9 cellular contexts compared by ENCODE assay signal in the genomic region with DNA sequence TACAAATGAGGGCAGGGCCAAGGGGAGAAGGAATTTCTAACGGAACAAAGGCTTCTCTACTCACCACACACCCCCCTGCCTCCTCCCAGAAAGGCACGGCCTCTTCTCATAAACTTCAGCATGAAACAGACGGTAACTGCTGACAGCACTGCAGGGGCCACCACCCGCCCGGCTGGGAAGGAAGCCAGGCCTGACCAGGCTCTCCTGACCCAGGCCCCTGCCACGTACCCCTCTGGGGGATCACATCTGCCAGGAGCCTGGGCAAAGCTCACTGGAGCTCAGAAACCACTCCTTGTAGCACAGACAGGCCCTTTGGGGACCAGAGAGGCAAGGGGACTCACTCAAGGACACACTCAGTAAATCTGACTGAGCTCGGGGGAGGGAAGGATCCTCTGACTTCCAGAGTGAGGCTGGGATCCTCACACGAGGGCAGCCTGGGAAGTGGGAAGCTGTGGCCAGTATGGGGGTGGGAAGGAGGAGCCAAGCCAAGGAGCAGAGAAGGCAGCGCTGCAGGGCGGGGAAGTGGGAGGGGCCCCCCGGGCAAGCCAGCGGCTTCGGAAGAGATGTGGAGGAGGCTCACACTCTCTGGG. TPM values are rescaled to one million over a fixed set of nuclear protein-coding genes. Genes with fewer than 3 reads are reported as not detected.
A peak's percentile ranks its signal among the peaks of the same experiment; 100 is the strongest.
DNase-seq lines count a peak whose midpoint lies in the region; ATAC-seq, FAIRE-seq and TF ChIP-seq lines count a peak whose summit lies in the region.
"Had no signal": no experiment of that assay in that cellular context is flagged by ENCODE, and none has a peak within 500 bp of the region (broad histone marks: within the 10 kb centered on the region; RNA-seq: fewer than 3 reads in every experiment).

No MANE protein-coding gene starts in this region.

- DNase-seq in activated CD8-positive, alpha-beta T cell treated with anti-CD3 and anti-CD28 coated beads, Interleukin-2, amount 10 ng/mL, durations not matched to agents 7 days and 5 days, result no peak
- no peak for DNase-seq in activated CD8-positive, alpha-beta T cell treated with anti-CD3 and anti-CD28 coated beads for 36 hours
- DNase-seq in mammary epithelial cell (peak; percentile 53), inferior parietal cortex (ENCODE audit: extremely low spot score) (peak; percentile 51), small intestine (peak; percentile 25), NCI-H526 treated with DMSO at 0.1 percent for 48 hours (lab: John Stamatoyannopoulos, UW) (no peak)
- no peak for DNase-seq in activated CD4-positive, alpha-beta memory T cell treated with anti-CD3 and anti-CD28 coated beads, Interleukin-2, amount 10 ng/mL, durations not matched to agents 7 days and 5 days

- intact Hi-C loops in activated CD8-positive, alpha-beta T cell treated with anti-CD3 and anti-CD28 coated beads for 36 hours (cut with micrococcal nuclease), result no loop called here
- intact Hi-C loops in mammary epithelial cell (cut with micrococcal nuclease), result no loop called here

- H3K4me3 Mint-ChIP-seq in activated CD8-positive, alpha-beta T cell treated with anti-CD3 and anti-CD28 coated beads, Interleukin-2, amount 10 ng/mL, durations not matched to agents 7 days and 5 days, result no peak overlapping the region
- no peak overlapping the region for H3K4me3 Mint-ChIP-seq in activated CD8-positive, alpha-beta T cell treated with anti-CD3 and anti-CD28 coated beads for 36 hours
- H3K4me3 Mint-ChIP-seq in activated CD4-positive, alpha-beta memory T cell treated with anti-CD3 and anti-CD28 coated beads, Interleukin-2, amount 10 ng/mL, durations not matched to agents 7 days and 5 days, result no peak overlapping the region

- no peaks in the 10 kb centered on the region for H3K27me3 Mint-ChIP-seq in activated CD8-positive, alpha-beta T cell treated with anti-CD3 and anti-CD28 coated beads, Interleukin-2, amount 10 ng/mL, durations not matched to agents 7 days and 5 days (ENCODE audit: low read depth)
- no peaks in the 10 kb centered on the region for H3K27me3 Mint-ChIP-seq in activated CD8-positive, alpha-beta T cell treated with anti-CD3 and anti-CD28 coated beads for 36 hours
- no peaks in the 10 kb centered on the region for H3K27me3 Mint-ChIP-seq in activated CD4-positive, alpha-beta memory T cell treated with anti-CD3 and anti-CD28 coated beads, Interleukin-2, amount 10 ng/mL, durations not matched to agents 7 days and 5 days

- no peaks in the 10 kb centered on the region for H3K36me3 Mint-ChIP-seq in activated CD8-positive, alpha-beta T cell treated with anti-CD3 and anti-CD28 coated beads, Interleukin-2, amount 10 ng/mL, durations not matched to agents 7 days and 5 days (ENCODE audit: low read depth)
- no peaks in the 10 kb centered on the region for H3K36me3 Mint-ChIP-seq in activated CD8-positive, alpha-beta T cell treated with anti-CD3 and anti-CD28 coated beads for 36 hours (ENCODE audit: low read depth)
- no peaks in the 10 kb centered on the region for H3K36me3 Mint-ChIP-seq in activated CD4-positive, alpha-beta memory T cell treated with anti-CD3 and anti-CD28 coated beads, Interleukin-2, amount 10 ng/mL, durations not matched to agents 7 days and 5 days (ENCODE audit: low read depth)

- no peaks in the 10 kb centered on the region for H3K9me3 ChIP-seq in mammary epithelial cell (replicated peaks; ENCODE audit: insufficient read depth, low read length)
- H3K9me3 ChIP-seq in small intestine (ENCODE audit: control insufficient read depth, low read depth), result no peaks in the 10 kb centered on the region

- peak overlapping the region; percentile 40 for H3K4me2 ChIP-seq in mammary epithelial cell (ENCODE audit: insufficient read depth, low read depth, low read length)

- BruUV-seq in mammary epithelial cell (replicated peaks; lab: Mats Ljungman, UMichigan), result no TSS peak

- peak; percentile 47 for ATAC-seq in activated CD8-positive, alpha-beta T cell treated with anti-CD3 and anti-CD28 coated beads, Interleukin-2, amount 10 ng/mL, durations not matched to agents 7 days and 5 days
- no peak for ATAC-seq in activated CD8-positive, alpha-beta T cell treated with anti-CD3 and anti-CD28 coated beads for 36 hours
- no peak for ATAC-seq in GM19035 (IDR thresholded peaks at IDR 0.05; ENCODE audit: unreplicated experiment)

- H4K20me1 ChIP-seq in mammary epithelial cell (ENCODE audit: insufficient read depth, low read length), result no peaks in the 10 kb centered on the region

- peaks cover 5% of the 10 kb centered on the region for H3K4me1 Mint-ChIP-seq in activated CD8-positive, alpha-beta T cell treated with anti-CD3 and anti-CD28 coated beads, Interleukin-2, amount 10 ng/mL, durations not matched to agents 7 days and 5 days (ENCODE audit: low read depth)
- no peaks in the 10 kb centered on the region for H3K4me1 Mint-ChIP-seq in activated CD8-positive, alpha-beta T cell treated with anti-CD3 and anti-CD28 coated beads for 36 hours (ENCODE audit: low read depth)
- peaks cover 2% of the 10 kb centered on the region for H3K4me1 Mint-ChIP-seq in activated CD4-positive, alpha-beta memory T cell treated with anti-CD3 and anti-CD28 coated beads, Interleukin-2, amount 10 ng/mL, durations not matched to agents 7 days and 5 days

- H3K27me3 ChIP-seq in mammary epithelial cell (ENCODE audit: insufficient read depth, low read length) (no peaks in the 10 kb centered on the region), small intestine (ENCODE audit: control insufficient read depth in 2 of 2, insufficient read depth in 2 of 2, low read length in 2 of 2) (no peaks in the 10 kb centered on the region)

- H3K9me3 Mint-ChIP-seq in activated CD8-positive, alpha-beta T cell treated with anti-CD3 and anti-CD28 coated beads, Interleukin-2, amount 10 ng/mL, durations not matched to agents 7 days and 5 days (ENCODE audit: insufficient read depth), result no peaks in the 10 kb centered on the region
- H3K9me3 Mint-ChIP-seq in activated CD8-positive, alpha-beta T cell treated with anti-CD3 and anti-CD28 coated beads for 36 hours, result no peaks in the 10 kb centered on the region
- H3K9me3 Mint-ChIP-seq in activated CD4-positive, alpha-beta memory T cell treated with anti-CD3 and anti-CD28 coated beads, Interleukin-2, amount 10 ng/mL, durations not matched to agents 7 days and 5 days, result no peaks in the 10 kb centered on the region

- no peak for TF ChIP-seq CTCF in activated CD8-positive, alpha-beta T cell treated with anti-CD3 and anti-CD28 coated beads for 36 hours (IDR thresholded peaks at IDR 0.05)
- TF ChIP-seq CTCF in mammary epithelial cell (conservative IDR thresholded peaks at IDR 0.05 in 1 of 2, IDR thresholded peaks at IDR 0.05 in 1 of 2; ENCODE audit: extremely low read depth in 1 of 2, insufficient read depth in 1 of 2, low read depth in 1 of 2, low read length in 2 of 2), result no peak

- H3K4me3 ChIP-seq in mammary epithelial cell (replicated peaks in 1 of 3; ENCODE audit: insufficient read depth in 1 of 3, low read depth in 2 of 3, low read length in 3 of 3) (no peak overlapping the region), small intestine (ENCODE audit: low read depth in 1 of 2, low read length in 2 of 2) (no peak overlapping the region)

- no peak overlapping the region for H3K27ac Mint-ChIP-seq in activated CD8-positive, alpha-beta T cell treated with anti-CD3 and anti-CD28 coated beads, Interleukin-2, amount 10 ng/mL, durations not matched to agents 7 days and 5 days
- H3K27ac Mint-ChIP-seq in activated CD8-positive, alpha-beta T cell treated with anti-CD3 and anti-CD28 coated beads for 36 hours, result no peak overlapping the region
- no peak overlapping the region for H3K27ac Mint-ChIP-seq in activated CD4-positive, alpha-beta memory T cell treated with anti-CD3 and anti-CD28 coated beads, Interleukin-2, amount 10 ng/mL, durations not matched to agents 7 days and 5 days

- in situ Hi-C loops in mammary epithelial cell (cut with MboI; ENCODE audit: low sequenced_read_pairs in 2 of 2), result no loop called here

- H3K4me1 ChIP-seq in mammary epithelial cell (ENCODE audit: insufficient read depth, low read length) (peaks cover 27% of the 10 kb centered on the region), small intestine (ENCODE audit: control insufficient read depth in 2 of 2, insufficient read depth in 1 of 2, low read depth in 1 of 2, low read length in 1 of 2) (peaks cover 0 to 6% of the 10 kb centered on the region in 2 donors)

- no peak overlapping the region for H3K27ac ChIP-seq in mammary epithelial cell (ENCODE audit: insufficient read depth, low read depth, low read length)
- peak overlapping the region in 1 of 2 donors; percentile 86 for H3K27ac ChIP-seq in small intestine (ENCODE audit: low read depth in 1 of 2, low read length in 1 of 2)
- H3K27ac ChIP-seq: C4-2B had no signal

- dilution Hi-C loops in mammary epithelial cell (cut with HindIII; ENCODE audit: low sequenced_read_pairs), result no loop called here

- FAIRE-seq in small intestine (lab: Jason Lieb, UNC), result no peak

- no peak overlapping the region for H3K9ac ChIP-seq in mammary epithelial cell (ENCODE audit: insufficient read depth, low read length)

- no peaks in the 10 kb centered on the region for H3K79me2 ChIP-seq in mammary epithelial cell (ENCODE audit: insufficient read depth, low read length)

- peak overlapping the region; percentile 92 for H2AFZ ChIP-seq in mammary epithelial cell (ENCODE audit: low read depth, low read length)

- POLR2A ChIA-PET in activated CD8-positive, alpha-beta T cell treated with anti-CD3 and anti-CD28 coated beads, Interleukin-2, amount 10 ng/mL, durations not matched to agents 7 days and 5 days (lab: Charles Lee), result no interaction called here
- POLR2A ChIA-PET in activated CD8-positive, alpha-beta T cell treated with anti-CD3 and anti-CD28 coated beads for 36 hours (lab: Charles Lee), result interaction anchor here (0.6 kb wide), 1 partner anchor 1648 kb away, joined by 3 read pairs; no protein-coding TSS in a partner anchor
- POLR2A ChIA-PET in activated CD4-positive, alpha-beta memory T cell treated with anti-CD3 and anti-CD28 coated beads, Interleukin-2, amount 10 ng/mL, durations not matched to agents 7 days and 5 days (lab: Charles Lee), result no interaction called here

- 33% methylated on average over 8 of the region's 13 CpGs for WGBS in mammary epithelial cell (ENCODE audit: low coverage, missing lambda C conversion rate)
- 19 to 25% (median 22%) methylated on average over 13 of the region's 13 CpGs for WGBS in small intestine, 3 donors

- H3K36me3 ChIP-seq in mammary epithelial cell (ENCODE audit: insufficient read depth, low read length), result no peaks in the 10 kb centered on the region
- H3K36me3 ChIP-seq in small intestine (ENCODE audit: control insufficient read depth in 2 of 2, insufficient read depth in 2 of 2, low read length in 2 of 2), result no peaks in the 10 kb centered on the region

- CTCF ChIA-PET in activated CD8-positive, alpha-beta T cell treated with anti-CD3 and anti-CD28 coated beads, Interleukin-2, amount 10 ng/mL, durations not matched to agents 7 days and 5 days (lab: Charles Lee), result interaction anchor here (1.0 to 2.9 kb wide), 3 partner anchors 9 to 89 kb away, joined by 3 to 8 read pairs (median 6); no protein-coding TSS in a partner anchor
- CTCF ChIA-PET in activated CD8-positive, alpha-beta T cell treated with anti-CD3 and anti-CD28 coated beads for 36 hours (lab: Charles Lee), result interaction anchor here (0.6 to 2.9 kb wide), 9 partner anchors 10 to 96 kb away, joined by 3 to 11 read pairs (median 5); no protein-coding TSS in a partner anchor
- CTCF ChIA-PET in mammary epithelial cell (lab: Charles Lee; ENCODE audit: low non-redundant PET), result no interaction called here
- CTCF ChIA-PET in activated CD4-positive, alpha-beta memory T cell treated with anti-CD3 and anti-CD28 coated beads, Interleukin-2, amount 10 ng/mL, durations not matched to agents 7 days and 5 days (lab: Charles Lee), result no interaction called here

RNA-seq across cellular contexts. Expression of a gene that starts 46.1 kb away (rescaled TPM):
- total RNA-seq in activated CD8-positive, alpha-beta T cell treated with anti-CD3 and anti-CD28 coated beads, Interleukin-2, amount 10 ng/mL, durations not matched to agents 7 days and 5 days, result 1 to 10 TPM; 1.7 to 1.8 TPM
- total RNA-seq in activated CD8-positive, alpha-beta T cell treated with anti-CD3 and anti-CD28 coated beads for 36 hours, result 1 to 10 TPM; 1.0 to 1.7 TPM
- total RNA-seq in mammary epithelial cell, result 1 to 10 TPM; 3.1 to 7.3 TPM
- polyA plus RNA-seq in mammary epithelial cell, result 1.6 TPM
- 1.2 TPM for polyA minus RNA-seq in mammary epithelial cell
- polyA plus RNA-seq in small intestine, result 10 to 100 TPM in 2 of 3 donors, under 1 TPM in 1; 0.89 to 13.0 (median 10.5) TPM
- total RNA-seq in activated CD4-positive, alpha-beta memory T cell treated with anti-CD3 and anti-CD28 coated beads, Interleukin-2, amount 10 ng/mL, durations not matched to agents 7 days and 5 days, result 1 to 10 TPM; 1.5 TPM

RNA-seq across cellular contexts. Expression of a gene that starts 52.1 kb away (rescaled TPM):
- total RNA-seq in activated CD8-positive, alpha-beta T cell treated with anti-CD3 and anti-CD28 coated beads, Interleukin-2, amount 10 ng/mL, durations not matched to agents 7 days and 5 days, result 10 to 100 TPM; 74.7 to 77.7 TPM
- 10 to 100 TPM; 81.5 to 88.6 TPM for total RNA-seq in activated CD8-positive, alpha-beta T cell treated with anti-CD3 and anti-CD28 coated beads for 36 hours
- total RNA-seq in mammary epithelial cell, result 10 to 100 TPM; 32.0 to 78.1 TPM
- polyA plus RNA-seq in mammary epithelial cell, result 136 TPM
- 94.0 TPM for polyA minus RNA-seq in mammary epithelial cell
- polyA plus RNA-seq in small intestine, result 10 to 100 TPM; 35.3 to 71.5 (median 42.7) TPM
- total RNA-seq in activated CD4-positive, alpha-beta memory T cell treated with anti-CD3 and anti-CD28 coated beads, Interleukin-2, amount 10 ng/mL, durations not matched to agents 7 days and 5 days, result 10 to 100 TPM; 80.7 to 88.4 TPM

Comparison
In these comparisons a context has a peak if more than half of its experiments do, and no peak if none do; other contexts are left out.
1. DNase-seq: peak in mammary epithelial cell (single experiment), inferior parietal cortex (single experiment) and small intestine (single experiment); none in activated CD8-positive, alpha-beta T cell treated with anti-CD3 and anti-CD28 coated beads, Interleukin-2, amount 10 ng/mL, durations not matched to agents 7 days and 5 days (single experiment), activated CD8-positive, alpha-beta T cell treated with anti-CD3 and anti-CD28 coated beads for 36 hours (single experiment), NCI-H526 treated with DMSO at 0.1 percent for 48 hours (single experiment) and activated CD4-positive, alpha-beta memory T cell treated with anti-CD3 and anti-CD28 coated beads, Interleukin-2, amount 10 ng/mL, durations not matched to agents 7 days and 5 days (single experiment).
2. CTCF ChIA-PET loops: an anchor here in activated CD8-positive, alpha-beta T cell treated with anti-CD3 and anti-CD28 coated beads, Interleukin-2, amount 10 ng/mL, durations not matched to agents 7 days and 5 days (1.0 to 2.9 kb wide) and activated CD8-positive, alpha-beta T cell treated with anti-CD3 and anti-CD28 coated beads for 36 hours (0.6 to 2.9 kb wide); none called in mammary epithelial cell and activated CD4-positive, alpha-beta memory T cell treated with anti-CD3 and anti-CD28 coated beads, Interleukin-2, amount 10 ng/mL, durations not matched to agents 7 days and 5 days.